ENCODE assay signal across 10 cellular contexts in genomic region chr16:83744521-83744981, GRCh38.
DNase-seq lines count a peak whose midpoint lies in the region; ATAC-seq and TF ChIP-seq lines count a peak whose summit lies in the region.
"Had no signal": no experiment of that assay in that cellular context is flagged by ENCODE, and none has a peak within 500 bp of the region (broad histone marks: within the 10 kb centered on the region; RNA-seq: fewer than 3 reads in every experiment).

No MANE protein-coding gene starts in this region.

- H3K27me3 Mint-ChIP-seq in naive B cell = peaks cover 6 to 27% (median 17%) of the 10 kb centered on the region in 3 donors
- no peaks in the 10 kb centered on the region for H3K27me3 Mint-ChIP-seq in activated T-helper 2 cell treated with anti-CD3 and anti-CD28 coated beads, Interferon-gamma antibody, Interleukin-2, Interleukin-4, amounts not matched to agents 10 μg/mL and 5 μg/mL and 100 μg/mL, durations not matched to agents 14 hours and 24 hours and 36 hours (ENCODE audit: low read depth)

- DNase-seq in C1 segment of cervical spinal cord (lab: John Stamatoyannopoulos, UW) (peak in 9 of 14 donors; percentile 9 to 77 (median 40)), dorsolateral prefrontal cortex (peak in 5 of 10 donors; percentile 24 to 63 (median 50)), naive B cell (peak; percentile 43), foreskin keratinocyte (no peak)
- no peak for DNase-seq in activated T-helper 2 cell treated with anti-CD3 and anti-CD28 coated beads, Interferon-gamma antibody, Interleukin-2, Interleukin-4, amounts not matched to agents 10 μg/mL and 5 μg/mL and 100 μg/mL, durations not matched to agents 14 hours and 24 hours and 36 hours (ENCODE audit: low spot score)
- no peak for DNase-seq in effector memory CD4-positive, alpha-beta T cell
- DNase-seq: DND-41, NCI-H1048 had no signal

- peak overlapping the region in 58 of 59 donors; percentile 18 to 95 (median 84) for H3K27ac ChIP-seq in dorsolateral prefrontal cortex
- H3K27ac ChIP-seq in effector memory CD4-positive, alpha-beta T cell (ENCODE audit: insufficient read depth, low read length, poor library complexity, severe bottlenecking) = no peak overlapping the region
- H3K27ac ChIP-seq in foreskin keratinocyte = no peak overlapping the region

- intact Hi-C loops in dorsolateral prefrontal cortex (cut with DNase I) = loop anchor here (5.0 to 10.0 kb wide), 2 partner anchors 60 to 63 kb away; partner anchors contain the start of gene HSBP1 (in 2 of the 2)
- intact Hi-C loops in activated T-helper 2 cell treated with anti-CD3 and anti-CD28 coated beads, Interferon-gamma antibody, Interleukin-2, Interleukin-4, amounts not matched to agents 10 μg/mL and 5 μg/mL and 100 μg/mL, durations not matched to agents 14 hours and 24 hours and 36 hours (cut with micrococcal nuclease) = no loop called here

- peak in 2 of 56 donors; percentile 9 to 25 for TF ChIP-seq CTCF in dorsolateral prefrontal cortex (IDR thresholded peaks at IDR 0.05 in 54 of 56, conservative IDR thresholded peaks at IDR 0.05 in 2 of 56; ENCODE audit: low read depth in 1 of 56, partially characterized antibody in 56 of 56)
- TF ChIP-seq CTCF in foreskin keratinocyte (conservative IDR thresholded peaks at IDR 0.05) = no peak

- peaks cover 12 to 21% (median 12%) of the 10 kb centered on the region in 3 donors for H3K4me1 Mint-ChIP-seq in naive B cell
- H3K4me1 Mint-ChIP-seq in activated T-helper 2 cell treated with anti-CD3 and anti-CD28 coated beads, Interferon-gamma antibody, Interleukin-2, Interleukin-4, amounts not matched to agents 10 μg/mL and 5 μg/mL and 100 μg/mL, durations not matched to agents 14 hours and 24 hours and 36 hours (ENCODE audit: low read depth) = no peaks in the 10 kb centered on the region

- H3K4me3 Mint-ChIP-seq in naive B cell = peak overlapping the region in 6 of 8 donors; percentile 25 to 72 (median 45)
- no peak overlapping the region for H3K4me3 Mint-ChIP-seq in activated T-helper 2 cell treated with anti-CD3 and anti-CD28 coated beads, Interferon-gamma antibody, Interleukin-2, Interleukin-4, amounts not matched to agents 10 μg/mL and 5 μg/mL and 100 μg/mL, durations not matched to agents 14 hours and 24 hours and 36 hours (ENCODE audit: low read depth)

- H3K27ac Mint-ChIP-seq in naive B cell = peak overlapping the region in 5 of 6 donors; percentile 58 to 87 (median 81)
- no peak overlapping the region for H3K27ac Mint-ChIP-seq in activated T-helper 2 cell treated with anti-CD3 and anti-CD28 coated beads, Interferon-gamma antibody, Interleukin-2, Interleukin-4, amounts not matched to agents 10 μg/mL and 5 μg/mL and 100 μg/mL, durations not matched to agents 14 hours and 24 hours and 36 hours

- H3K9me3 Mint-ChIP-seq in naive B cell = peaks cover 0 to under 1% (median 0%) of the 10 kb centered on the region in 7 donors
- no peaks in the 10 kb centered on the region for H3K9me3 Mint-ChIP-seq in activated T-helper 2 cell treated with anti-CD3 and anti-CD28 coated beads, Interferon-gamma antibody, Interleukin-2, Interleukin-4, amounts not matched to agents 10 μg/mL and 5 μg/mL and 100 μg/mL, durations not matched to agents 14 hours and 24 hours and 36 hours

- peak overlapping the region in 2 of 59 donors; percentile 3 to 30 for H3K4me3 ChIP-seq in dorsolateral prefrontal cortex
- H3K4me3 ChIP-seq in effector memory CD4-positive, alpha-beta T cell (ENCODE audit: insufficient read depth, low read depth, low read length, poor library complexity, severe bottlenecking) = no peak overlapping the region

- H3K9me3 ChIP-seq in effector memory CD4-positive, alpha-beta T cell (ENCODE audit: control insufficient read depth, low read length) = no peaks in the 10 kb centered on the region

- peaks cover 0 to 5% (median 0%) of the 10 kb centered on the region in 45 donors for H3K27me3 ChIP-seq in dorsolateral prefrontal cortex
- H3K27me3 ChIP-seq in effector memory CD4-positive, alpha-beta T cell (replicated peaks; ENCODE audit: control insufficient read depth, insufficient read depth, low read length, poor library complexity, severe bottlenecking) = no peaks in the 10 kb centered on the region
- H3K27me3 ChIP-seq in foreskin keratinocyte = no peaks in the 10 kb centered on the region

- H3K4me1 ChIP-seq in effector memory CD4-positive, alpha-beta T cell (ENCODE audit: control insufficient read depth, insufficient read depth, low read length, poor library complexity, severe bottlenecking) = no peaks in the 10 kb centered on the region
- no peaks in the 10 kb centered on the region for H3K4me1 ChIP-seq in foreskin keratinocyte

- ATAC-seq in HG03354 (IDR thresholded peaks at IDR 0.05; ENCODE audit: poor library complexity, severe bottlenecking, unreplicated experiment) (peak; percentile 58), naive B cell (ENCODE audit: low read depth in 2 of 2) (peak; percentile 94 to 98), foreskin keratinocyte (no peak), HG03097 (IDR thresholded peaks at IDR 0.05; ENCODE audit: low FRiP score, unreplicated experiment) (no peak)

- H3K36me3 ChIP-seq in effector memory CD4-positive, alpha-beta T cell (ENCODE audit: control insufficient read depth, insufficient read depth, low read length) = no peaks in the 10 kb centered on the region

- H3K36me3 Mint-ChIP-seq in naive B cell = peaks cover 0 to 5% of the 10 kb centered on the region in 2 donors
- H3K36me3 Mint-ChIP-seq in activated T-helper 2 cell treated with anti-CD3 and anti-CD28 coated beads, Interferon-gamma antibody, Interleukin-2, Interleukin-4, amounts not matched to agents 10 μg/mL and 5 μg/mL and 100 μg/mL, durations not matched to agents 14 hours and 24 hours and 36 hours (ENCODE audit: low read depth) = no peaks in the 10 kb centered on the region

Comparison
In these comparisons a context has a peak if more than half of its experiments do, and no peak if none do; other contexts are left out.
1. DNase-seq: peak in C1 segment of cervical spinal cord (9 of 14) and naive B cell (single experiment); none in activated T-helper 2 cell treated with anti-CD3 and anti-CD28 coated beads, Interferon-gamma antibody, Interleukin-2, Interleukin-4, amounts not matched to agents 10 μg/mL and 5 μg/mL and 100 μg/mL, durations not matched to agents 14 hours and 24 hours and 36 hours (single experiment), effector memory CD4-positive, alpha-beta T cell (0 of 3) and foreskin keratinocyte (0 of 2).
2. ATAC-seq: peak in HG03354 (single experiment) and naive B cell (2 of 2); none in foreskin keratinocyte (single experiment) and HG03097 (single experiment).
3. H3K27ac ChIP-seq: peak in dorsolateral prefrontal cortex (58 of 59); none in effector memory CD4-positive, alpha-beta T cell (single experiment) and foreskin keratinocyte (single experiment).